In the genomic region with DNA sequence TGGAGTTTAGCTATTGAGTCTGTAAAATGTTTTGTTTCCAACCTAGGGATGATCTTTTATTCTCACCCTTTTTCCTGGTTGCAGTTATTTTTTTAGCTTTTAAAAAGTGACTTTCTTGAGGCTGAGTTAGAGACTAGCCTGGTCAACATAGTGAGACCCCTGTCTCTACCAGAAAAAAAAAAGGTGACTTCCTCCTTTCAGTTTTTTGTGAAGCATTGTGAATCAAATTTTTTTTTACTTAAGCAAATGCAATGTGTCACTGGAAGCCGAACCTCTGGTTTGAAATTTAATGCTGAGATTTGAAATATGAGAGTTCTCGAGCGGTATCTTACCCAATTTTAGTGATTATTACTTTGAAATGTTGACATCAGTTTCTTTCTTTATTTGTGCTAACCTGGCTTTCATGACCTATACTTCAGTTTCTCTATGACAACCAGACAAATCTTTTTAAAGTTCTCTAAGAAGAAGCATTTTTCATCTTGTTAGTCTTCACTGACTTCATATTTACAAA, we compare ENCODE assay signal across 9 cellular contexts. TPM values are rescaled to one million over a fixed set of nuclear protein-coding genes. Genes with fewer than 3 reads are reported as not detected.
A peak's percentile ranks its signal among the peaks of the same experiment; 100 is the strongest.
DNase-seq lines count a peak whose midpoint lies in the region; ATAC-seq lines count a peak whose summit lies in the region.
"Had no signal": no experiment of that assay in that cellular context is flagged by ENCODE, and none has a peak within 500 bp of the region (broad histone marks: within the 10 kb centered on the region; RNA-seq: fewer than 3 reads in every experiment).

No MANE protein-coding gene starts in this region.

- no peak for ATAC-seq in activated T-cell treated with anti-CD3 and anti-CD28 coated beads, Interleukin-2, amount 50 U/mL, for 72 hours (replicated peaks in 1 of 2)
- no peak for ATAC-seq in stimulated activated naive CD8-positive, alpha-beta T cell treated with anti-CD3 and anti-CD28 coated beads, Interleukin-15, amount 100 ng/mL, for 72 hours

- POLR2A ChIA-PET in activated CD4-positive, alpha-beta memory T cell treated with anti-CD3 and anti-CD28 coated beads for 36 hours (lab: Charles Lee), result interaction anchor here (0.7 to 1.8 kb wide), 2 partner anchors 13 to 16 kb away, joined by 3 to 4 read pairs; no protein-coding TSS in a partner anchor

- peaks cover 16 to 42% of the 10 kb centered on the region in 2 donors for H3K36me3 Mint-ChIP-seq in activated T-cell treated with anti-CD3 and anti-CD28 coated beads, Interleukin-2, amount 50 U/mL, for 72 hours (ENCODE audit: insufficient read depth in 2 of 2)
- H3K36me3 Mint-ChIP-seq in activated CD4-positive, alpha-beta memory T cell treated with anti-CD3 and anti-CD28 coated beads for 36 hours, result peaks cover 50% of the 10 kb centered on the region

- no peaks in the 10 kb centered on the region for H3K27me3 Mint-ChIP-seq in activated T-cell treated with anti-CD3 and anti-CD28 coated beads, Interleukin-2, amount 50 U/mL, for 72 hours (ENCODE audit: low read depth)
- no peaks in the 10 kb centered on the region for H3K27me3 Mint-ChIP-seq in activated CD4-positive, alpha-beta memory T cell treated with anti-CD3 and anti-CD28 coated beads for 36 hours
- H3K27me3 Mint-ChIP-seq in stimulated activated naive CD8-positive, alpha-beta T cell treated with anti-CD3 and anti-CD28 coated beads, Interleukin-15, amount 100 ng/mL, for 72 hours, result no peaks in the 10 kb centered on the region

- no peaks in the 10 kb centered on the region for H3K9me3 Mint-ChIP-seq in activated T-cell treated with anti-CD3 and anti-CD28 coated beads, Interleukin-2, amount 50 U/mL, for 72 hours
- no peaks in the 10 kb centered on the region for H3K9me3 Mint-ChIP-seq in activated CD4-positive, alpha-beta memory T cell treated with anti-CD3 and anti-CD28 coated beads for 36 hours
- H3K9me3 Mint-ChIP-seq in stimulated activated naive CD8-positive, alpha-beta T cell treated with anti-CD3 and anti-CD28 coated beads, Interleukin-15, amount 100 ng/mL, for 72 hours, result no peaks in the 10 kb centered on the region

- H3K27ac Mint-ChIP-seq in activated T-cell treated with anti-CD3 and anti-CD28 coated beads, Interleukin-2, amount 50 U/mL, for 72 hours, result peak overlapping the region; percentile 91
- H3K27ac Mint-ChIP-seq in activated CD4-positive, alpha-beta memory T cell treated with anti-CD3 and anti-CD28 coated beads for 36 hours, result peak overlapping the region; percentile 98
- H3K27ac Mint-ChIP-seq in stimulated activated naive CD8-positive, alpha-beta T cell treated with anti-CD3 and anti-CD28 coated beads, Interleukin-15, amount 100 ng/mL, for 72 hours, result no peak overlapping the region

- H3K4me3 Mint-ChIP-seq in activated T-cell treated with anti-CD3 and anti-CD28 coated beads, Interleukin-2, amount 50 U/mL, for 72 hours, result peak overlapping the region; percentile 85 to 97
- H3K4me3 Mint-ChIP-seq in activated CD4-positive, alpha-beta memory T cell treated with anti-CD3 and anti-CD28 coated beads for 36 hours, result peak overlapping the region; percentile 92
- peak overlapping the region; percentile 85 to 89 for H3K4me3 Mint-ChIP-seq in stimulated activated naive CD8-positive, alpha-beta T cell treated with anti-CD3 and anti-CD28 coated beads, Interleukin-15, amount 100 ng/mL, for 72 hours

- intact Hi-C loops in activated CD4-positive, alpha-beta memory T cell treated with anti-CD3 and anti-CD28 coated beads for 36 hours (cut with micrococcal nuclease), result loop anchor here (5.0 kb wide), 5 partner anchors 87 to 358 kb away; partner anchors contain the start of genes MFSD2A, RLF and ZMPSTE24

- peaks cover 82% of the 10 kb centered on the region for H3K4me1 Mint-ChIP-seq in activated T-cell treated with anti-CD3 and anti-CD28 coated beads, Interleukin-2, amount 50 U/mL, for 72 hours (ENCODE audit: low read depth)
- H3K4me1 Mint-ChIP-seq in activated CD4-positive, alpha-beta memory T cell treated with anti-CD3 and anti-CD28 coated beads for 36 hours (ENCODE audit: low read depth), result peaks cover 63% of the 10 kb centered on the region
- peaks cover 70% of the 10 kb centered on the region for H3K4me1 Mint-ChIP-seq in stimulated activated naive CD8-positive, alpha-beta T cell treated with anti-CD3 and anti-CD28 coated beads, Interleukin-15, amount 100 ng/mL, for 72 hours

- CTCF ChIA-PET in activated CD4-positive, alpha-beta memory T cell treated with anti-CD3 and anti-CD28 coated beads for 36 hours (lab: Charles Lee), result no interaction called here

- DNase-seq in activated T-cell treated with anti-CD3 and anti-CD28 coated beads, Interleukin-2, amount 50 U/mL, for 72 hours, result no peak
- DNase-seq in activated T-cell treated with anti-CD3 and anti-CD28 coated beads for 4 hours (no peak), fibroblast of peridontal ligament (ENCODE audit: extremely low read depth) (peak; percentile 38), NCI-H1092 (lab: John Stamatoyannopoulos, UW) (no peak), inferior parietal cortex (ENCODE audit: extremely low spot score) (no peak), midbrain (lab: John Stamatoyannopoulos, UW) (no peak)
- no peak for DNase-seq in activated CD4-positive, alpha-beta memory T cell treated with anti-CD3 and anti-CD28 coated beads for 36 hours
- DNase-seq in stimulated activated naive CD8-positive, alpha-beta T cell treated with anti-CD3 and anti-CD28 coated beads, Interleukin-15, amount 100 ng/mL, for 72 hours, result no peak
- DNase-seq: KG1 had no signal

RNA-seq across cellular contexts. Expression of gene CAP1, which starts 3.6 kb away (rescaled TPM):
- 100 to 1,000 TPM; 401 to 411 TPM for total RNA-seq in activated T-cell treated with anti-CD3 and anti-CD28 coated beads, Interleukin-2, amount 50 U/mL, for 72 hours
- total RNA-seq in activated CD4-positive, alpha-beta memory T cell treated with anti-CD3 and anti-CD28 coated beads for 36 hours, result 100 to 1,000 TPM; 616 to 633 TPM

RNA-seq across cellular contexts. Expression of gene PPT1, which starts 52.9 kb away (rescaled TPM):
- total RNA-seq in activated T-cell treated with anti-CD3 and anti-CD28 coated beads, Interleukin-2, amount 50 U/mL, for 72 hours, result 10 to 100 TPM; 52.6 to 53.2 TPM
- total RNA-seq in activated CD4-positive, alpha-beta memory T cell treated with anti-CD3 and anti-CD28 coated beads for 36 hours, result 10 to 100 TPM; 67.1 to 67.4 TPM

Comparison
In these comparisons a context has a peak if more than half of its experiments do, and no peak if none do; other contexts are left out.
1. H3K27ac Mint-ChIP-seq: peak in activated T-cell treated with anti-CD3 and anti-CD28 coated beads, Interleukin-2, amount 50 U/mL, for 72 hours (single experiment) and activated CD4-positive, alpha-beta memory T cell treated with anti-CD3 and anti-CD28 coated beads for 36 hours (single experiment); none in stimulated activated naive CD8-positive, alpha-beta T cell treated with anti-CD3 and anti-CD28 coated beads, Interleukin-15, amount 100 ng/mL, for 72 hours (0 of 2).
2. Peak in every context shown above with its lines, with median percentiles within 50 percentile points of each other: H3K4me3 Mint-ChIP-seq.